Comparison of ENCODE assay signal across 30 cellular contexts in the genomic region with DNA sequence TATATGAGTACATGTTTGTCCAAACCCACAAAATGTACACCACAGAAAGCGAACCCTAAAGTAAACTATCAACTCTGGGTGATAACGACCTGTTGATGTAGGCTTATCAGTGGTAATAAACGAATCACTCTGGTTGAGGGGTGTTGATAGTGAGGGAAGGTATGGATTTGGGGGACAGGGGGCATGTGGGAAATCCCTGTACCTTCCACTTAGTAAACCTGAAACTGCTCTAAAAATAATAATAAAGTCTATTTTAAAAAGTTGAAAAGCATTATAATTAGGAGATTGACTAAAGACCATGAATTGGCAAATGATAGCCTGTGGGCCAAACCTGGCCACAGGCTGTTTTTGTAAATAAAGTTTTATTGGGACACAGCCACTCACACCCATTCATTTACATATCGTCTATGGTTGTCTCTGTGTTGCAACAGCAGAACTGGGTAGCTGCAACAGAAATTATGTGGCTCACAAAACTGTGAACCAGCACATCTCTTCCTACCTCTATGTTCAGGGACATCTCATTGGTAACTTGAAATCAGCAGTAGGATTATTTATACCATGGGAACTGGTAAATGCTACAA.
"Had no signal": no experiment of that assay in that cellular context is flagged by ENCODE, and none has a peak within 500 bp of the region (broad histone marks: within the 10 kb centered on the region; RNA-seq: fewer than 3 reads in every experiment).

No MANE protein-coding gene starts in this region.

- H3K9ac ChIP-seq: neural progenitor cell, parathyroid adenoma had no signal

- DNase-seq: naive thymus-derived CD8-positive, alpha-beta T cell; nephron progenitor cell; occipital lobe; ovary; posterior cingulate gyrus; psoas muscle; right cardiac atrium; spleen; stimulated activated CD4-positive, alpha-beta T cell treated with anti-CD3 and anti-CD28 coated beads, Interleukin-12 subunit alpha, Interleukin-12 subunit beta, amount 100 ng/mL, for 4 hours; stimulated activated CD4-positive, alpha-beta T cell treated with anti-CD3 and anti-CD28 coated beads, Interleukin-1b, Interleukin-23, amount 100 ng/mL, for 48 hours; stimulated activated CD4-positive, alpha-beta T cell treated with anti-CD3 and anti-CD28 coated beads, Interleukin-4, amount 100 ng/mL, for 1 hour; stimulated activated CD4-positive, alpha-beta T cell treated with anti-CD3 and anti-CD28 coated beads, Interleukin-4, amount 100 ng/mL, for 4 hours; stimulated activated CD8-positive, alpha-beta memory T cell treated with anti-CD3 and anti-CD28 coated beads, Interleukin-4, amount 100 ng/mL, for 48 hours; stimulated activated naive CD4-positive, alpha-beta T cell; stimulated activated naive CD8-positive, alpha-beta T cell treated with anti-CD3 and anti-CD28 coated beads, Interleukin-15, amount 100 ng/mL, for 72 hours; stimulated activated naive CD8-positive, alpha-beta T cell treated with anti-CD3 and anti-CD28 coated beads, Interleukin-15, Interleukin-2, amounts not matched to agents 100 U/mL and 50 U/mL, for 24 hours; substantia nigra; testis; tibial artery; transverse colon; upper lobe of right lung; uterus had no signal

- H3K27ac ChIP-seq: neural progenitor cell, ovary, parathyroid adenoma, psoas muscle, skin epidermis, spleen, suprapubic skin, testis, tibial artery, transverse colon, upper lobe of right lung, uterus had no signal

- H3K4me1 ChIP-seq: neural progenitor cell, parathyroid adenoma, psoas muscle, spleen, suprapubic skin, testis, tibial artery, upper lobe of right lung, uterus had no signal

- H3K9me3 ChIP-seq: ovary, psoas muscle, spleen, suprapubic skin, testis, tibial artery, transverse colon, upper lobe of right lung, uterus had no signal

- H3K36me3 ChIP-seq: neural progenitor cell, ovary, spleen, suprapubic skin, tibial artery, transverse colon, upper lobe of right lung, uterus had no signal

- H3K79me2 ChIP-seq: parathyroid adenoma had no signal

- H3K27me3 ChIP-seq: neural progenitor cell, ovary, spleen, testis, tibial artery, transverse colon, upper lobe of right lung, uterus had no signal

- H2AFZ ChIP-seq: neural progenitor cell, parathyroid adenoma had no signal

- H3K4me3 ChIP-seq: neural progenitor cell, ovary, psoas muscle, skin epidermis, smooth muscle cell, spleen, suprapubic skin, testis, tibial artery, transverse colon, upper lobe of right lung, uterus had no signal

- ATAC-seq: naive thymus-derived CD8-positive, alpha-beta T cell; natural killer cell treated with Interleukin-12 subunit alpha and Interleukin-12 subunit beta and Interleukin-15 and Interleukin-18, amount 100 ng/mL, for 72 hours; psoas muscle; right cardiac atrium; sciatic nerve; stimulated activated memory B cell treated with anti-CD40 and anti-IgM and Interleukin-4, amounts not matched to agents 10 μg/mL and 1 μg/mL and 100 μg/mL, for 72 hours; stimulated activated naive CD8-positive, alpha-beta T cell treated with anti-CD3 and anti-CD28 coated beads, Interleukin-15, amount 100 ng/mL, for 72 hours; stimulated activated naive CD8-positive, alpha-beta T cell treated with anti-CD3 and anti-CD28 coated beads, Interleukin-15, Interleukin-2, amounts not matched to agents 100 U/mL and 50 U/mL, for 24 hours; upper lobe of right lung had no signal

- H3K4me2 ChIP-seq: neural progenitor cell, smooth muscle cell had no signal
